Comparison of ENCODE assay signal across 8 cellular contexts in genomic region chr1:207050428-207050767, GRCh38. TPM values are rescaled to one million over a fixed set of nuclear protein-coding genes. Genes with fewer than 3 reads are reported as not detected.
DNase-seq lines count a peak whose midpoint lies in the region; ATAC-seq and TF ChIP-seq lines count a peak whose summit lies in the region.

No MANE protein-coding gene starts in this region.

- peaks cover 52% of the 10 kb centered on the region for H3K4me1 Mint-ChIP-seq in activated CD8-positive, alpha-beta T cell treated with anti-CD3 and anti-CD28 coated beads for 36 hours (ENCODE audit: low read depth)

- H3K4me1 ChIP-seq in foreskin keratinocyte (peaks cover 33% of the 10 kb centered on the region), gastrocnemius medialis (peaks cover 45 to 51% of the 10 kb centered on the region in 2 donors)

- ATAC-seq in activated CD8-positive, alpha-beta T cell treated with anti-CD3 and anti-CD28 coated beads for 36 hours: peak; percentile 7
- ATAC-seq in foreskin keratinocyte (no peak), gastrocnemius medialis (peak in 1 of 2 donors; percentile 6), GM18873 (IDR thresholded peaks at IDR 0.05; ENCODE audit: low FRiP score, unreplicated experiment) (no peak)

- POLR2A ChIA-PET in activated CD8-positive, alpha-beta T cell treated with anti-CD3 and anti-CD28 coated beads for 36 hours (lab: Charles Lee): interaction anchor here (0.7 to 1.3 kb wide), 3 partner anchors 10 to 449 kb away, joined by 3 to 5 read pairs (median 4); no protein-coding TSS in a partner anchor

- H3K36me3 ChIP-seq in gastrocnemius medialis: peaks cover 0 to 17% of the 10 kb centered on the region in 2 donors

- H3K27me3 Mint-ChIP-seq in activated CD8-positive, alpha-beta T cell treated with anti-CD3 and anti-CD28 coated beads for 36 hours: no peaks in the 10 kb centered on the region

- peak overlapping the region; percentile 94 for H3K27ac Mint-ChIP-seq in activated CD8-positive, alpha-beta T cell treated with anti-CD3 and anti-CD28 coated beads for 36 hours

- intact Hi-C loops in activated CD8-positive, alpha-beta T cell treated with anti-CD3 and anti-CD28 coated beads for 36 hours (cut with micrococcal nuclease): loop anchor here (2.0 kb wide), 1 partner anchor 26 kb away; no protein-coding TSS in a partner anchor
- intact Hi-C loops in gastrocnemius medialis (cut with DNase I; ENCODE audit: low total_unique reads): loop anchor here (1.0 to 10.0 kb wide), 5 partner anchors 27 to 546 kb away; partner anchors contain the start of genes CD55 and RASSF5

- H3K4me3 ChIP-seq in gastrocnemius medialis: peak overlapping the region; percentile 77 to 95 (median 90)

- H3K36me3 Mint-ChIP-seq in activated CD8-positive, alpha-beta T cell treated with anti-CD3 and anti-CD28 coated beads for 36 hours (ENCODE audit: low read depth): peaks cover 25% of the 10 kb centered on the region

- DNase-seq in NCI-H82 (lab: John Stamatoyannopoulos, UW) (peak; percentile 69), NCI-H82 treated with DMSO at 0.1 percent for 48 hours (lab: John Stamatoyannopoulos, UW; ENCODE audit: unreplicated experiment) (no peak), foreskin keratinocyte (no peak), gastrocnemius medialis (peak in 1 of 2 donors; percentile 22), G401 (ENCODE audit: low spot score) (no peak), occipital lobe (lab: John Stamatoyannopoulos, UW) (no peak)
- peak; percentile 51 for DNase-seq in activated CD8-positive, alpha-beta T cell treated with anti-CD3 and anti-CD28 coated beads for 36 hours

- no peaks in the 10 kb centered on the region for H3K9me3 Mint-ChIP-seq in activated CD8-positive, alpha-beta T cell treated with anti-CD3 and anti-CD28 coated beads for 36 hours

- no peaks in the 10 kb centered on the region for H3K9me3 ChIP-seq in gastrocnemius medialis

- CTCF ChIA-PET in activated CD8-positive, alpha-beta T cell treated with anti-CD3 and anti-CD28 coated beads for 36 hours (lab: Charles Lee): interaction anchor here (0.7 to 4.8 kb wide), 23 partner anchors 10 to 454 kb away, joined by 3 to 49 read pairs (median 6); partner anchors contain the start of genes C1orf116 and CD55

- in situ Hi-C loops in gastrocnemius medialis (cut with MboI; ENCODE audit: low sequenced_read_pairs in 4 of 4) (loop anchor here in 2 of 4 donors (25.0 kb wide), 2 partner anchors 413 to 737 kb away; partner anchors contain the start of gene DYRK3 (in 1 of the 2)), G401 (cut with HindIII; ENCODE audit: low sequenced_read_pairs) (no loop called here)

- peak overlapping the region; percentile 99 for H3K4me3 Mint-ChIP-seq in activated CD8-positive, alpha-beta T cell treated with anti-CD3 and anti-CD28 coated beads for 36 hours

- H3K27me3 ChIP-seq in foreskin keratinocyte (no peaks in the 10 kb centered on the region), gastrocnemius medialis (no peaks in the 10 kb centered on the region)

- H3K27ac ChIP-seq in foreskin keratinocyte (peak overlapping the region; percentile 98), gastrocnemius medialis (peak overlapping the region; percentile 93 to 95 (median 94))

- no peak for TF ChIP-seq CTCF in activated CD8-positive, alpha-beta T cell treated with anti-CD3 and anti-CD28 coated beads for 36 hours (IDR thresholded peaks at IDR 0.05)
- TF ChIP-seq CTCF in foreskin keratinocyte (conservative IDR thresholded peaks at IDR 0.05) (no peak), gastrocnemius medialis (IDR thresholded peaks at IDR 0.05 in 4 of 5, conservative IDR thresholded peaks at IDR 0.05 in 1 of 5) (no peak)

- TF ChIP-seq POLR2A in gastrocnemius medialis (IDR thresholded peaks at IDR 0.05): no peak

RNA-seq across cellular contexts. Expression of gene YOD1, which starts 0.6 kb away (rescaled TPM):
- total RNA-seq in activated CD8-positive, alpha-beta T cell treated with anti-CD3 and anti-CD28 coated beads for 36 hours: 1 to 10 TPM; 7.4 to 7.5 TPM
- total RNA-seq in foreskin keratinocyte (9.3 and 9.6 TPM in 2 replicates), gastrocnemius medialis (1 to 10 TPM; 3.0 to 6.7 (median 6.2) TPM), occipital lobe (24.5 TPM)
- 1.8 and 2.3 TPM in 2 replicates for polyA plus RNA-seq in foreskin keratinocyte
- 9.6 and 14.9 TPM in 2 replicates for total RNA-seq in G401 (2014; rRNA removed; shearing (Covaris generic))

RNA-seq across cellular contexts. Expression of gene PFKFB2, which starts 2.7 kb away (rescaled TPM):
- total RNA-seq in activated CD8-positive, alpha-beta T cell treated with anti-CD3 and anti-CD28 coated beads for 36 hours: 1 to 10 TPM; 3.5 to 4.3 TPM
- 12.1 and 12.5 TPM in 2 replicates for total RNA-seq in foreskin keratinocyte
- 2.6 and 3.1 TPM in 2 replicates for polyA plus RNA-seq in foreskin keratinocyte
- total RNA-seq in gastrocnemius medialis: 10 to 100 TPM; 35.5 to 40.3 (median 37.6) TPM
- 18.8 and 25.6 TPM in 2 replicates for total RNA-seq in G401 (2014; rRNA removed; shearing (Covaris generic))
- 13.6 TPM for total RNA-seq in occipital lobe

RNA-seq across cellular contexts. Expression of gene C1orf116, which starts 17.8 kb away (rescaled TPM):
- total RNA-seq in activated CD8-positive, alpha-beta T cell treated with anti-CD3 and anti-CD28 coated beads for 36 hours: under 1 TPM; 0.07 to 0.13 TPM
- total RNA-seq in foreskin keratinocyte: 76.9 and 78.2 TPM in 2 replicates
- 56.6 and 69.5 TPM in 2 replicates for polyA plus RNA-seq in foreskin keratinocyte
- 1 to 10 TPM in 1 of 4 donors, under 1 TPM in 3; 0.46 to 1.1 (median 0.65) TPM for total RNA-seq in gastrocnemius medialis
- total RNA-seq in G401 (2014; rRNA removed; shearing (Covaris generic)): not detected in 2 replicates
- not detected for total RNA-seq in occipital lobe

RNA-seq across cellular contexts. Expression of gene C4BPB, which starts 38.3 kb away (rescaled TPM):
- total RNA-seq in activated CD8-positive, alpha-beta T cell treated with anti-CD3 and anti-CD28 coated beads for 36 hours: 1 to 10 TPM; 2.1 to 2.2 TPM
- not detected in 2 replicates for total RNA-seq in foreskin keratinocyte
- not detected in 2 replicates for polyA plus RNA-seq in foreskin keratinocyte
- under 1 TPM in 2 of 4 donors, not detected in 2; 0.46 to 0.62 TPM for total RNA-seq in gastrocnemius medialis
- not detected in 2 replicates for total RNA-seq in G401 (2014; rRNA removed; shearing (Covaris generic))
- total RNA-seq in occipital lobe: not detected

RNA-seq across cellular contexts. Expression of gene C4BPA, which starts 53.6 kb away (rescaled TPM):
- total RNA-seq in activated CD8-positive, alpha-beta T cell treated with anti-CD3 and anti-CD28 coated beads for 36 hours: not detected
- total RNA-seq in foreskin keratinocyte: not detected in 2 replicates
- not detected in 2 replicates for polyA plus RNA-seq in foreskin keratinocyte
- 1 to 10 TPM in 1 of 4 donors, under 1 TPM in 1, not detected in 2; 0.81 to 2.8 TPM for total RNA-seq in gastrocnemius medialis
- not detected in 2 replicates for total RNA-seq in G401 (2014; rRNA removed; shearing (Covaris generic))
- total RNA-seq in occipital lobe: not detected

Comparison
In these comparisons a context has a peak if more than half of its experiments do, and no peak if none do; other contexts are left out.
1. DNase-seq: peak in NCI-H82 (single experiment) and activated CD8-positive, alpha-beta T cell treated with anti-CD3 and anti-CD28 coated beads for 36 hours (single experiment); none in NCI-H82 treated with DMSO at 0.1 percent for 48 hours (single experiment), foreskin keratinocyte (0 of 2), G401 (single experiment) and occipital lobe (single experiment).
2. RNA of gene C1orf116, which starts 17.8 kb away (total RNA-seq): 76.9 to 78.2 TPM in foreskin keratinocyte; 0.46 to 1.1 TPM in gastrocnemius medialis, 0.07 to 0.13 TPM in activated CD8-positive, alpha-beta T cell treated with anti-CD3 and anti-CD28 coated beads for 36 hours, not detected in G401 and not detected in occipital lobe (single experiment); every median in the first group is over 10 times any median in the second.